ENCODE assay signal across 9 cellular contexts in genomic region chr7:73005356-73005692, GRCh38. TPM values are rescaled to one million over a fixed set of nuclear protein-coding genes. Genes with fewer than 3 reads are reported as not detected.
DNase-seq lines count a peak whose midpoint lies in the region; ATAC-seq and TF ChIP-seq lines count a peak whose summit lies in the region.
"Not testable (repeated sequence)": the region's sequence is repeated elsewhere in the genome, so short reads cannot be mapped to it uniquely, and the experiment has no call there.
"Had no signal": no experiment of that assay in that cellular context is flagged by ENCODE, and none has a peak within 500 bp of the region (broad histone marks: within the 10 kb centered on the region; RNA-seq: fewer than 3 reads in every experiment).

No MANE protein-coding gene starts in this region.

- H3K9me3 Mint-ChIP-seq in CD4-positive, CD25-positive, alpha-beta regulatory T cell; activated naive CD8-positive, alpha-beta T cell treated with anti-CD3 and anti-CD28 coated beads for 36 hours: not testable (repeated sequence)

- H3F3A ChIP-seq in neural cell (ENCODE audit: insufficient read depth, low read length, poor library complexity, severe bottlenecking): not testable (repeated sequence)

- peak in 1 of 3 donors; percentile 66 for DNase-seq in CD4-positive, CD25-positive, alpha-beta regulatory T cell
- DNase-seq in T-helper 9 cell (peak; percentile 51), Right ventricle myocardium inferior (ENCODE audit: missing footprints) (peak; percentile 94)
- peak; percentile 87 for DNase-seq in activated naive CD8-positive, alpha-beta T cell treated with anti-CD3 and anti-CD28 coated beads for 36 hours
- DNase-seq in stimulated activated CD8-positive, alpha-beta memory T cell treated with anti-CD3 and anti-CD28 coated beads, Interleukin-12 subunit alpha, Interleukin-12 subunit beta, amount 100 ng/mL, for 4 hours (ENCODE audit: low read depth): peak; percentile 59

- H3K36me3 ChIP-seq in CD4-positive, CD25-positive, alpha-beta regulatory T cell (ENCODE audit: control insufficient read depth, insufficient read depth, low read length); neural cell (ENCODE audit: insufficient read depth, low read length): not testable (repeated sequence)

- H3K9me3 ChIP-seq in CD4-positive, CD25-positive, alpha-beta regulatory T cell (ENCODE audit: control insufficient read depth in 2 of 2, low read length in 2 of 2); neural cell (ENCODE audit: low read length): not testable (repeated sequence)

- intact Hi-C loops in Right ventricle myocardium inferior (cut with DNase I): not testable (repeated sequence)

- H3K27ac ChIP-seq in CD4-positive, CD25-positive, alpha-beta regulatory T cell (ENCODE audit: insufficient read depth, low read length, poor library complexity, severe bottlenecking): peak overlapping the region; percentile 69
- peak overlapping the region; percentile 55 for H3K27ac ChIP-seq in neural cell (ENCODE audit: low read length)

- peaks cover 0 to 14% (median 4%) of the 10 kb centered on the region in 4 donors for H3K4me1 Mint-ChIP-seq in CD4-positive, CD25-positive, alpha-beta regulatory T cell
- H3K4me1 Mint-ChIP-seq in activated naive CD8-positive, alpha-beta T cell treated with anti-CD3 and anti-CD28 coated beads for 36 hours: not testable (repeated sequence)

- not testable (repeated sequence) for H3K4me3 ChIP-seq in CD4-positive, CD25-positive, alpha-beta regulatory T cell (ENCODE audit: low read depth, low read length)
- H3K4me3 ChIP-seq in neural cell (ENCODE audit: low read length): peak overlapping the region; percentile 60

- H3K4me3 Mint-ChIP-seq in CD4-positive, CD25-positive, alpha-beta regulatory T cell: peak overlapping the region; percentile 95 to 100 (median 97)
- peak overlapping the region; percentile 86 for H3K4me3 Mint-ChIP-seq in activated naive CD8-positive, alpha-beta T cell treated with anti-CD3 and anti-CD28 coated beads for 36 hours

- not testable (repeated sequence) for H3K27me3 ChIP-seq in CD4-positive, CD25-positive, alpha-beta regulatory T cell (ENCODE audit: control insufficient read depth, insufficient read depth, low read length); neural cell (ENCODE audit: insufficient read depth, low read depth, low read length)

- H3K9ac ChIP-seq in neural cell (ENCODE audit: low read length): peak overlapping the region; percentile 58

- peak; percentile 72 to 77 for ATAC-seq in CD4-positive, CD25-positive, alpha-beta regulatory T cell (ENCODE audit: low read depth in 2 of 2)
- ATAC-seq in GM21515 (IDR thresholded peaks at IDR 0.05; ENCODE audit: unreplicated experiment) (peak; percentile 82), HG03280 (IDR thresholded peaks at IDR 0.05; ENCODE audit: unreplicated experiment) (peak; percentile 80), Right ventricle myocardium inferior (peak; percentile 98)

- H3K4me2 ChIP-seq in neural cell (ENCODE audit: low read length): not testable (repeated sequence)

- TF ChIP-seq CTCF in neural cell (IDR thresholded peaks at IDR 0.05; ENCODE audit: poor library complexity, severe bottlenecking): not testable (repeated sequence)

- H3K79me2 ChIP-seq in neural cell (replicated peaks; ENCODE audit: insufficient read depth, low read length): not testable (repeated sequence)

- H2AFZ ChIP-seq in neural cell (ENCODE audit: low read depth, low read length): not testable (repeated sequence)

- H3K36me3 Mint-ChIP-seq in CD4-positive, CD25-positive, alpha-beta regulatory T cell; activated naive CD8-positive, alpha-beta T cell treated with anti-CD3 and anti-CD28 coated beads for 36 hours: not testable (repeated sequence)

- not testable (repeated sequence) for H3K9me2 ChIP-seq in neural cell (ENCODE audit: insufficient read depth, low read length)

- H3K27ac Mint-ChIP-seq in CD4-positive, CD25-positive, alpha-beta regulatory T cell: peak overlapping the region; percentile 98 to 99 (median 99)
- H3K27ac Mint-ChIP-seq in activated naive CD8-positive, alpha-beta T cell treated with anti-CD3 and anti-CD28 coated beads for 36 hours: peak overlapping the region; percentile 97

- not testable (repeated sequence) for TF ChIP-seq RAD21 in neural cell (conservative IDR thresholded peaks at IDR 0.05)

- H3K4me1 ChIP-seq in CD4-positive, CD25-positive, alpha-beta regulatory T cell (ENCODE audit: control insufficient read depth, insufficient read depth, low read length, poor library complexity, severe bottlenecking): not testable (repeated sequence)

- not testable (repeated sequence) for TF ChIP-seq EP300 in neural cell (conservative IDR thresholded peaks at IDR 0.05; ENCODE audit: poor library complexity, severe bottlenecking)

- not testable (repeated sequence) for H3K27me3 Mint-ChIP-seq in CD4-positive, CD25-positive, alpha-beta regulatory T cell; activated naive CD8-positive, alpha-beta T cell treated with anti-CD3 and anti-CD28 coated beads for 36 hours

- not testable (repeated sequence) for H4K20me1 ChIP-seq in neural cell (ENCODE audit: insufficient read depth)

RNA-seq across cellular contexts. Expression of gene SPDYE8, which starts 24.2 kb away (rescaled TPM):
- total RNA-seq in CD4-positive, CD25-positive, alpha-beta regulatory T cell: not detected
- polyA plus RNA-seq in CD4-positive, CD25-positive, alpha-beta regulatory T cell: under 1 TPM in 1 of 4 donors, not detected in 3; 0.15 TPM
- not detected for total RNA-seq in activated naive CD8-positive, alpha-beta T cell treated with anti-CD3 and anti-CD28 coated beads for 36 hours
- not detected for total RNA-seq in Right ventricle myocardium inferior
- 0.63 and 3.3 TPM in 2 replicates for polyA plus RNA-seq in neural cell
- polyA minus RNA-seq in neural cell: 0.49 TPM in 1 of 2 replicates, not detected in the other
- total RNA-seq: T-helper 2 cell treated with Interferon-gamma antibody and Interleukin-4, amounts not matched to agents 100 ng/mL and 5 ng/mL, for 36 hours had no signal

RNA-seq across cellular contexts. Expression of gene TRIM74, which starts 36.1 kb away (rescaled TPM):
- 3.3 TPM for total RNA-seq in CD4-positive, CD25-positive, alpha-beta regulatory T cell
- polyA plus RNA-seq in CD4-positive, CD25-positive, alpha-beta regulatory T cell: not detected
- under 1 TPM in 1 of 2 experiments, not detected in 1; 0.35 TPM for total RNA-seq in activated naive CD8-positive, alpha-beta T cell treated with anti-CD3 and anti-CD28 coated beads for 36 hours
- 0.81 TPM for total RNA-seq in Right ventricle myocardium inferior
- polyA plus RNA-seq in neural cell: 1.7 and 2.1 TPM in 2 replicates
- polyA minus RNA-seq in neural cell: 0.69 and 1.9 TPM in 2 replicates

RNA-seq across cellular contexts. Expression of gene SPDYE11, which starts 52.4 kb away (rescaled TPM):
- total RNA-seq in CD4-positive, CD25-positive, alpha-beta regulatory T cell: not detected
- polyA plus RNA-seq in CD4-positive, CD25-positive, alpha-beta regulatory T cell: under 1 TPM in 1 of 4 donors, not detected in 3; 0.15 TPM
- not detected for total RNA-seq in activated naive CD8-positive, alpha-beta T cell treated with anti-CD3 and anti-CD28 coated beads for 36 hours
- total RNA-seq in Right ventricle myocardium inferior: not detected
- 0.48 and 0.87 TPM in 2 replicates for polyA plus RNA-seq in neural cell
- not detected in 2 replicates for polyA minus RNA-seq in neural cell
- total RNA-seq: T-helper 2 cell treated with Interferon-gamma antibody and Interleukin-4, amounts not matched to agents 100 ng/mL and 5 ng/mL, for 36 hours had no signal
